8 cellular contexts compared by ENCODE assay signal in genomic region chr7:23544913-23545354, GRCh38. TPM values are rescaled to one million over a fixed set of nuclear protein-coding genes. Genes with fewer than 3 reads are reported as not detected.
A peak's percentile ranks its signal among the peaks of the same experiment; 100 is the strongest.
DNase-seq lines count a peak whose midpoint lies in the region; ATAC-seq and TF ChIP-seq lines count a peak whose summit lies in the region.

No MANE protein-coding gene starts in this region.

- H3K27ac Mint-ChIP-seq in endothelial cell (ENCODE audit: unreplicated experiment): no peak overlapping the region
- H3K27ac Mint-ChIP-seq in stimulated activated naive B cell treated with anti-CD40 and anti-IgM and Interleukin-4, amounts not matched to agents 10 μg/mL and 1 μg/mL and 100 μg/mL, for 72 hours: peak overlapping the region; percentile 39

- no peak for TF ChIP-seq CTCF in endothelial cell (IDR thresholded peaks at IDR 0.05; ENCODE audit: unreplicated experiment)

- DNase-seq in DMS 273 (lab: John Stamatoyannopoulos, UW; ENCODE audit: unreplicated experiment) (peak; percentile 83), NOMO-1 (lab: John Stamatoyannopoulos, UW; ENCODE audit: unreplicated experiment in 2 of 2) (peak; percentile 47 to 52), endothelial cell (ENCODE audit: low spot score) (peak; percentile 12), NCI-H1092 (lab: John Stamatoyannopoulos, UW) (no peak)
- peak; percentile 38 for DNase-seq in stimulated activated naive B cell treated with anti-CD40 and anti-IgM and Interleukin-4, amounts not matched to agents 10 μg/mL and 1 μg/mL and 100 μg/mL, for 72 hours
- DNase-seq in activated naive CD4-positive, alpha-beta T cell treated with Interleukin-2 at 50 U/mL for 16 hours: no peak

- H3K4me3 Mint-ChIP-seq in endothelial cell (ENCODE audit: unreplicated experiment): no peak overlapping the region
- H3K4me3 Mint-ChIP-seq in stimulated activated naive B cell treated with anti-CD40 and anti-IgM and Interleukin-4, amounts not matched to agents 10 μg/mL and 1 μg/mL and 100 μg/mL, for 72 hours: peak overlapping the region in 1 of 2 donors; percentile 23

- ATAC-seq in GM19395 (IDR thresholded peaks at IDR 0.05; ENCODE audit: unreplicated experiment): peak; percentile 78
- ATAC-seq in HG03378 (IDR thresholded peaks at IDR 0.05; ENCODE audit: unreplicated experiment): peak; percentile 53
- peak; percentile 85 to 89 for ATAC-seq in stimulated activated naive B cell treated with anti-CD40 and anti-IgM and Interleukin-4, amounts not matched to agents 10 μg/mL and 1 μg/mL and 100 μg/mL, for 72 hours (replicated peaks)

- peaks cover 2% of the 10 kb centered on the region for H3K27me3 Mint-ChIP-seq in endothelial cell (ENCODE audit: unreplicated experiment)
- H3K27me3 Mint-ChIP-seq in stimulated activated naive B cell treated with anti-CD40 and anti-IgM and Interleukin-4, amounts not matched to agents 10 μg/mL and 1 μg/mL and 100 μg/mL, for 72 hours: no peaks in the 10 kb centered on the region

- H3K9me3 Mint-ChIP-seq in endothelial cell (ENCODE audit: unreplicated experiment): no peaks in the 10 kb centered on the region
- no peaks in the 10 kb centered on the region for H3K9me3 Mint-ChIP-seq in stimulated activated naive B cell treated with anti-CD40 and anti-IgM and Interleukin-4, amounts not matched to agents 10 μg/mL and 1 μg/mL and 100 μg/mL, for 72 hours

- H3K4me1 Mint-ChIP-seq in endothelial cell (ENCODE audit: unreplicated experiment): no peaks in the 10 kb centered on the region
- H3K4me1 Mint-ChIP-seq in stimulated activated naive B cell treated with anti-CD40 and anti-IgM and Interleukin-4, amounts not matched to agents 10 μg/mL and 1 μg/mL and 100 μg/mL, for 72 hours: peaks cover 17 to 26% of the 10 kb centered on the region in 2 donors

- H3K36me3 Mint-ChIP-seq in endothelial cell (ENCODE audit: low read depth, unreplicated experiment): no peaks in the 10 kb centered on the region
- no peaks in the 10 kb centered on the region for H3K36me3 Mint-ChIP-seq in stimulated activated naive B cell treated with anti-CD40 and anti-IgM and Interleukin-4, amounts not matched to agents 10 μg/mL and 1 μg/mL and 100 μg/mL, for 72 hours

RNA-seq across cellular contexts. Expression of gene TRA2A, which starts 13.2 kb away (rescaled TPM):
- 107 TPM for total RNA-seq in endothelial cell (ENCODE audit: unreplicated experiment)

RNA-seq across cellular contexts. Expression of gene CCDC126, which starts 52.2 kb away (rescaled TPM):
- 10.2 TPM for total RNA-seq in endothelial cell (ENCODE audit: unreplicated experiment)

Comparison
In these comparisons a context has a peak if more than half of its experiments do, and no peak if none do; other contexts are left out.
1. DNase-seq: peak in DMS 273 (single experiment), NOMO-1 (2 of 2), endothelial cell (single experiment) and stimulated activated naive B cell treated with anti-CD40 and anti-IgM and Interleukin-4, amounts not matched to agents 10 μg/mL and 1 μg/mL and 100 μg/mL, for 72 hours (single experiment); none in NCI-H1092 (single experiment) and activated naive CD4-positive, alpha-beta T cell treated with Interleukin-2 at 50 U/mL for 16 hours (single experiment).
2. Peak in every context shown above with its lines, with median percentiles within 50 percentile points of each other: ATAC-seq.